14 cellular contexts compared by ENCODE assay signal in the genomic region with DNA sequence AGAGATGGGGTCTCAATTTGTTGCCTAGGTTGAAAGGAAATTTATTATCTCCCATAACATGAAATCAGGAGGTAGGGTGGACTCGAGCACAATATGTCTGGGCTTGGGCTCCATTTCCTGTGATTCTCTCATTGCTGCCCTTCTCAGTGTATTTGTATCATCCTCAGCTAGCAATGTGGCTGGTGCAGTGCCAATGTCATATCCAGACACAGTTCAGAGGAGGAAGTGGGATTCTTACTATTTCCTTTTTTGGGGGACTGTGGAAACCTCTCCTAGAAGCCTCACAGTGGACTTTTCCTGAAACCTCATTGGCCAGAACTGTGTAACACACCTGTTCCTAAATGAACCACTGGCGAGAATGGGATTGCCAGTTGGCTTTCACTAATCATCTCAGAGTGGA.
"Had no signal": no experiment of that assay in that cellular context is flagged by ENCODE, and none has a peak within 500 bp of the region (broad histone marks: within the 10 kb centered on the region; RNA-seq: fewer than 3 reads in every experiment).

No MANE protein-coding gene starts in this region.

- H3K27ac ChIP-seq: breast epithelium, neural progenitor cell, pancreas, stomach, thoracic aorta had no signal

- H3K27ac Mint-ChIP-seq: activated CD4-positive, alpha-beta memory T cell treated with anti-CD3 and anti-CD28 coated beads, Interleukin-2, amount 10 ng/mL, durations not matched to agents 7 days and 5 days; activated naive CD8-positive, alpha-beta T cell treated with anti-CD3 and anti-CD28 coated beads for 36 hours; neural progenitor cell had no signal

- H3K4me1 Mint-ChIP-seq: activated naive CD8-positive, alpha-beta T cell treated with anti-CD3 and anti-CD28 coated beads for 36 hours; neural progenitor cell had no signal

- H3K9me3 ChIP-seq: breast epithelium, pancreas, stomach, thoracic aorta had no signal

- H3K36me3 Mint-ChIP-seq: activated naive CD8-positive, alpha-beta T cell treated with anti-CD3 and anti-CD28 coated beads for 36 hours; neural progenitor cell had no signal

- H3K4me3 ChIP-seq: breast epithelium, neural progenitor cell, pancreas, stomach, thoracic aorta had no signal

- H3K4me1 ChIP-seq: breast epithelium, neural progenitor cell, pancreas had no signal

- H3K4me2 ChIP-seq: neural progenitor cell had no signal

- H3K9ac ChIP-seq: neural progenitor cell had no signal

- H3K36me3 ChIP-seq: breast epithelium, neural progenitor cell, pancreas, stomach, thoracic aorta had no signal

- DNase-seq: activated CD4-positive, alpha-beta memory T cell treated with anti-CD3 and anti-CD28 coated beads, Interleukin-2, amount 10 ng/mL, durations not matched to agents 7 days and 5 days; activated CD4-positive, alpha-beta T cell treated with anti-CD3 and anti-CD28 coated beads for 1 hour; activated gamma-delta T cell; activated naive CD8-positive, alpha-beta T cell treated with anti-CD3 and anti-CD28 coated beads for 36 hours; activated T-cell treated with anti-CD3 and anti-CD28 coated beads, Interleukin-2, amount 50 U/mL, for 48 hours; hippocampal formation; kidney glomerular epithelial cell; retina; stimulated activated CD4-positive, alpha-beta T cell treated with anti-CD3 and anti-CD28 coated beads, Interleukin-4, amount 100 ng/mL, for 4 hours; stomach had no signal

- H2AFZ ChIP-seq: neural progenitor cell had no signal

- ATAC-seq: pancreas had no signal

- H3K4me3 Mint-ChIP-seq: activated CD4-positive, alpha-beta memory T cell treated with anti-CD3 and anti-CD28 coated beads, Interleukin-2, amount 10 ng/mL, durations not matched to agents 7 days and 5 days; activated naive CD8-positive, alpha-beta T cell treated with anti-CD3 and anti-CD28 coated beads for 36 hours; neural progenitor cell had no signal

- H3K27me3 ChIP-seq: breast epithelium, neural progenitor cell, pancreas, stomach had no signal
